Comparison of ENCODE assay signal across 20 cellular contexts in the genomic region with DNA sequence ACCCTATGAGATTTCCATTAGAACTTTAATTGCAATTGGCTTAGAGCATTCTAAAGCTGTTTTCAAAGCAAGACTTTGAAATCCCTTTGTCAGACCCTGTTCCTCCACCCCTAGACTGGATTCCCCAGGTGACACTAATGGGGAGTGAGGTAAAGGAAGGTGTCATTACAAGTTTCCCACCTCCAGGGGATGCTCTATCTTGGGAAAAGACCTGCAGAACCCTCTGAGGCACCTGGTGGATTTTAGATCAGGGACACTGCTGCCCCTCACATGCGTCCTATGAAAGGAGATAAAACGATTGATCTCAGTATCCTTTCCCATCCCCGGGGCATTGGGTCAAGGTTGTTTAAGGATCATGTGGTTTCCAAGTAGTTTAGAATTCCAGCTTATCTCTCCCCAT.
DNase-seq lines count a peak whose midpoint lies in the region; ATAC-seq, FAIRE-seq and TF ChIP-seq lines count a peak whose summit lies in the region.
"Had no signal": no experiment of that assay in that cellular context is flagged by ENCODE, and none has a peak within 500 bp of the region (broad histone marks: within the 10 kb centered on the region; RNA-seq: fewer than 3 reads in every experiment).

No MANE protein-coding gene starts in this region.

- H3K4me1 ChIP-seq in K562 (replicated peaks in 1 of 2; ENCODE audit: control insufficient read depth in 2 of 2, insufficient read depth in 2 of 2, low read length in 2 of 2), result no peaks in the 10 kb centered on the region
- H3K4me1 ChIP-seq in keratinocyte (ENCODE audit: control insufficient read depth, extremely low read depth, insufficient read depth, low read length), result peaks cover 32% of the 10 kb centered on the region
- peaks cover 2% of the 10 kb centered on the region for H3K4me1 ChIP-seq in mesenchymal stem cell (ENCODE audit: control insufficient read depth, insufficient read depth, low read depth, low read length)
- H3K4me1 ChIP-seq: A549, HAP-1, left ventricle myocardium inferior, tibial artery had no signal

- no peak overlapping the region for H3K18ac ChIP-seq in mesenchymal stem cell (ENCODE audit: low read depth in 1 of 2, low read length in 2 of 2)

- H3K14ac ChIP-seq in mesenchymal stem cell (ENCODE audit: low read length in 2 of 2), result no peak overlapping the region

- no peaks in the 10 kb centered on the region for H3K9me1 ChIP-seq in K562 (ENCODE audit: control insufficient read depth, insufficient read depth, low read length)
- no peaks in the 10 kb centered on the region for H3K9me1 ChIP-seq in keratinocyte (ENCODE audit: control insufficient read depth, extremely low read depth, insufficient read depth, low read length)

- no peak overlapping the region for H3K4ac ChIP-seq in mesenchymal stem cell (ENCODE audit: low read depth in 1 of 2, low read length in 2 of 2)

- H4K8ac ChIP-seq in mesenchymal stem cell (ENCODE audit: low read length), result no peak overlapping the region

- in situ Hi-C loops in K562 (cut with MboI), result no loop called here

- no peak overlapping the region for H3K23ac ChIP-seq in mesenchymal stem cell (ENCODE audit: low read length in 2 of 2)

- H3K4me3 ChIP-seq in HFF-Myc (replicated peaks; ENCODE audit: low read depth, low read length), result no peak overlapping the region
- no peak overlapping the region for H3K4me3 ChIP-seq in K562
- H3K4me3 ChIP-seq in keratinocyte (ENCODE audit: control insufficient read depth in 2 of 3, extremely low read depth in 1 of 3, insufficient read depth in 2 of 3, low read depth in 1 of 3, low read length in 3 of 3), result no peak overlapping the region
- no peak overlapping the region for H3K4me3 ChIP-seq in mesenchymal stem cell (ENCODE audit: insufficient read depth in 1 of 2, low read depth in 1 of 2, low read length in 2 of 2)
- H3K4me3 ChIP-seq: A549, HAP-1, left ventricle myocardium inferior, tibial artery had no signal

- dilution Hi-C loops in keratinocyte (cut with MboI; ENCODE audit: extremely low pct_ligation_motif_present, low sequenced_read_pairs), result no loop called here

- no peaks in the 10 kb centered on the region for H3K79me1 ChIP-seq in mesenchymal stem cell (replicated peaks; ENCODE audit: low read length, poor library complexity, severe bottlenecking)

- H4K91ac ChIP-seq in mesenchymal stem cell (ENCODE audit: low read length), result no peak overlapping the region

- H2BK120ac ChIP-seq in mesenchymal stem cell (ENCODE audit: low read depth, low read length), result no peak overlapping the region

- no peak overlapping the region for H2AK5ac ChIP-seq in mesenchymal stem cell (ENCODE audit: low read length, severe bottlenecking)

- TF ChIP-seq CTCF in HFF-Myc (IDR thresholded peaks at IDR 0.05; ENCODE audit: low read depth, low read length, missing control alignments) (peak; percentile 10), K562 (IDR thresholded peaks at IDR 0.05 in 2 of 3, conservative IDR thresholded peaks at IDR 0.05 in 1 of 3; ENCODE audit: insufficient read depth in 2 of 3, low read depth in 1 of 3, low read length in 3 of 3) (peak; percentile 16 to 26 (median 20); a peak in 2 of 6 replicates), keratinocyte (optimal IDR thresholded peaks at IDR 0.05 in 1 of 3, IDR thresholded peaks at IDR 0.05 in 1 of 3, conservative IDR thresholded peaks at IDR 0.05 in 1 of 3; ENCODE audit: extremely low read depth in 1 of 3, insufficient read depth in 2 of 3, low read length in 3 of 3) (peak; percentile 35 to 44 (median 44))

- H4K20me1 ChIP-seq in K562 (replicated peaks; ENCODE audit: control insufficient read depth, insufficient read depth, low read length) (no peaks in the 10 kb centered on the region; the same call in 1 of the 2 replicates), keratinocyte (ENCODE audit: control insufficient read depth, extremely low read depth, insufficient read depth, low read length) (no peaks in the 10 kb centered on the region)

- no peak overlapping the region for H3K27ac ChIP-seq in K562 (ENCODE audit: extremely low read depth, low read depth, low read length)
- H3K27ac ChIP-seq in keratinocyte (ENCODE audit: control insufficient read depth, insufficient read depth, low read length), result no peak overlapping the region
- no peak overlapping the region for H3K27ac ChIP-seq in mesenchymal stem cell (ENCODE audit: low read length, poor library complexity, severe bottlenecking)
- H3K27ac ChIP-seq: A549, left ventricle myocardium inferior, tibial artery had no signal

- 0% methylated on average over 3 of the region's 3 CpGs for WGBS in K562 (ENCODE audit: insufficient coverage, low coverage, missing lambda C conversion rate)
- WGBS in mesenchymal stem cell, result no CpG with 5 or more reads among the region's 3 CpGs

- no peak for TF ChIP-seq POLR2A in K562 (conservative IDR thresholded peaks at IDR 0.05)

- H3K4me2 ChIP-seq in K562 (ENCODE audit: insufficient read depth, low read length), result no peak overlapping the region
- no peak overlapping the region for H3K4me2 ChIP-seq in keratinocyte (ENCODE audit: control insufficient read depth, extremely low read depth, insufficient read depth, low read depth, low read length)
- no peak overlapping the region for H3K4me2 ChIP-seq in mesenchymal stem cell (ENCODE audit: low read length, poor library complexity, severe bottlenecking)
- H3K4me2 ChIP-seq: A549 had no signal

- POLR2A ChIA-PET in K562 (lab: Yijun Ruan, JAX), result interaction anchor here (1.2 kb wide), 1 partner anchor 25 kb away, joined by 3 read pairs; no protein-coding TSS in a partner anchor

- no peak for TF ChIP-seq RAD21 in K562 (CRISPR knock-in tag; conservative IDR thresholded peaks at IDR 0.05 in 1 of 2, IDR thresholded peaks at IDR 0.05 in 1 of 2)

- FAIRE-seq in K562 (lab: Jason Lieb, UNC), result no peak
- FAIRE-seq in keratinocyte (lab: Jason Lieb, UNC), result no peak
- FAIRE-seq: A549, frontal cortex had no signal

- H3K9ac ChIP-seq in K562 (ENCODE audit: insufficient read depth in 1 of 2, low read depth in 2 of 2, low read length in 2 of 2), result no peak overlapping the region
- H3K9ac ChIP-seq in keratinocyte (ENCODE audit: control insufficient read depth, extremely low read depth, insufficient read depth, low read length), result no peak overlapping the region
- no peak overlapping the region for H3K9ac ChIP-seq in mesenchymal stem cell (ENCODE audit: low read length)
- H3K9ac ChIP-seq: SK-N-SH had no signal

- no TSS peak for BruUV-seq in K562 (replicated peaks; lab: Mats Ljungman, UMichigan)

- H2AFZ ChIP-seq in K562 (ENCODE audit: low read depth, low read length), result no peak overlapping the region
- H2AFZ ChIP-seq in keratinocyte (ENCODE audit: control insufficient read depth, low read length), result no peak overlapping the region
- H2AFZ ChIP-seq in mesenchymal stem cell (ENCODE audit: low read depth, low read length), result no peak overlapping the region

- DNase-seq in NCI-H146 (lab: John Stamatoyannopoulos, UW) (peak; percentile 58), NCI-H146 treated with DMSO at 0.1 percent for 48 hours (lab: John Stamatoyannopoulos, UW; ENCODE audit: unreplicated experiment) (no peak), HFF-Myc (ENCODE audit: extremely low read depth, low read depth) (no peak), K562 (ENCODE audit: extremely low read depth in 1 of 4, low spot score in 3 of 4) (peak in 1 of 4 experiments; percentile 11), keratinocyte (ENCODE audit: low read depth, low spot score) (no peak), SK-N-DZ (ENCODE audit: low spot score) (no peak), mesenchymal stem cell (no peak)
- DNase-seq: activated CD4-positive, CD25-positive, alpha-beta regulatory T cell treated with anti-CD3 and anti-CD28 coated beads, Interleukin-2, amount 50 U/mL, for 72 hours; C1 segment of cervical spinal cord; DMS153; left ventricle myocardium inferior; NCI-H2029 treated with DMSO at 0.1 percent for 48 hours; NCI-H524; SK-N-SH; stimulated activated naive B cell treated with anti-CD40 and anti-IgM and Interleukin-4, amounts not matched to agents 10 μg/mL and 1 μg/mL and 100 μg/mL, for 72 hours; tibial artery had no signal

- H3K27me3 ChIP-seq in K562 (ENCODE audit: control insufficient read depth in 2 of 2, insufficient read depth in 2 of 2, low read length in 2 of 2), result no peaks in the 10 kb centered on the region; a peak in 1 of 5 replicates
- no peaks in the 10 kb centered on the region for H3K27me3 ChIP-seq in keratinocyte (ENCODE audit: control insufficient read depth, extremely low read depth, insufficient read depth, low read length)
- H3K27me3 ChIP-seq in mesenchymal stem cell (ENCODE audit: control insufficient read depth in 1 of 2, insufficient read depth in 1 of 2, low read length in 2 of 2), result no peaks in the 10 kb centered on the region
- H3K27me3 ChIP-seq: tibial artery had no signal

- TF ChIP-seq EP300 in K562 (IDR thresholded peaks at IDR 0.05; ENCODE audit: low read length), result no peak

- H2BK15ac ChIP-seq in mesenchymal stem cell (ENCODE audit: low read depth, poor library complexity, severe bottlenecking), result no peak overlapping the region

- H2BK5ac ChIP-seq in mesenchymal stem cell (ENCODE audit: low read depth, low read length, poor library complexity, severe bottlenecking), result no peak overlapping the region

- H3K9me3 ChIP-seq in K562 (replicated peaks; ENCODE audit: control insufficient read depth, insufficient read depth, low read depth, low read length) (no peaks in the 10 kb centered on the region), keratinocyte (ENCODE audit: control insufficient read depth, low read depth, low read length) (no peaks in the 10 kb centered on the region), mesenchymal stem cell (ENCODE audit: control insufficient read depth, low read length) (no peaks in the 10 kb centered on the region)
- H3K9me3 ChIP-seq: A549, HAP-1, left ventricle myocardium inferior, SK-N-SH, tibial artery had no signal

- intact Hi-C loops in K562 (cut with micrococcal nuclease), result no loop called here

- H3K79me2 ChIP-seq in K562 (ENCODE audit: control insufficient read depth, insufficient read depth, low read length) (no peaks in the 10 kb centered on the region), keratinocyte (ENCODE audit: control insufficient read depth, insufficient read depth, low read length) (no peaks in the 10 kb centered on the region)

- ATAC-seq in K562, result peak; percentile 58; the same call in 2 of the 3 replicates
- ATAC-seq in GM18498 (IDR thresholded peaks at IDR 0.05; ENCODE audit: unreplicated experiment), result no peak
- ATAC-seq: A549; stimulated activated naive B cell treated with anti-CD40 and anti-IgM and Interleukin-4, amounts not matched to agents 10 μg/mL and 1 μg/mL and 100 μg/mL, for 72 hours had no signal

- CTCF ChIA-PET in K562 (lab: Yijun Ruan, JAX; ENCODE audit: low intra/inter-chr PET ratio), result interaction anchor here (0.6 kb wide), 1 partner anchor 420 kb away, joined by 5 read pairs; no protein-coding TSS in a partner anchor

- H3K36me3 ChIP-seq in K562 (ENCODE audit: control insufficient read depth, insufficient read depth, low read length), result no peaks in the 10 kb centered on the region
- no peaks in the 10 kb centered on the region for H3K36me3 ChIP-seq in keratinocyte (ENCODE audit: control insufficient read depth in 2 of 2, extremely low read depth in 1 of 2, insufficient read depth in 2 of 2, low read length in 2 of 2)
- H3K36me3 ChIP-seq in mesenchymal stem cell (ENCODE audit: control insufficient read depth in 1 of 2, insufficient read depth in 2 of 2, low read depth in 1 of 2, low read length in 2 of 2), result no peaks in the 10 kb centered on the region
- H3K36me3 ChIP-seq: HAP-1, left ventricle myocardium inferior, tibial artery had no signal

- no peak overlapping the region for H2BK12ac ChIP-seq in mesenchymal stem cell (ENCODE audit: low read length in 2 of 2)
